ENCODE assay signal across 12 cellular contexts in genomic region chr14:99436247-99437180, GRCh38. TPM values are rescaled to one million over a fixed set of nuclear protein-coding genes. Genes with fewer than 3 reads are reported as not detected.
DNase-seq lines count a peak whose midpoint lies in the region; ATAC-seq and TF ChIP-seq lines count a peak whose summit lies in the region.
"Had no signal": no experiment of that assay in that cellular context is flagged by ENCODE, and none has a peak within 500 bp of the region (broad histone marks: within the 10 kb centered on the region; RNA-seq: fewer than 3 reads in every experiment).

No MANE protein-coding gene starts in this region.

- H2BK120ac ChIP-seq in trophoblast cell (ENCODE audit: insufficient read depth, low read length, poor library complexity): no peak overlapping the region

- no peak overlapping the region for H3K9ac ChIP-seq in trophoblast cell (ENCODE audit: low read length)

- no peak overlapping the region for H4K91ac ChIP-seq in trophoblast cell (ENCODE audit: low read depth, low read length)

- no peaks in the 10 kb centered on the region for H3K9me3 Mint-ChIP-seq in activated CD4-positive, alpha-beta T cell treated with anti-CD3 and anti-CD28 coated beads for 36 hours (ENCODE audit: low read depth)
- no peaks in the 10 kb centered on the region for H3K9me3 Mint-ChIP-seq in T-helper 1 cell treated with Interleukin-12 subunit alpha and Interleukin-12 subunit beta and Interleukin-4 antibody, amounts not matched to agents 30 μg/mL and 1 μg/mL, for 36 hours

- H3K4ac ChIP-seq in trophoblast cell (ENCODE audit: low read depth, low read length): no peak overlapping the region

- no peak for DNase-seq in activated CD4-positive, alpha-beta T cell treated with anti-CD3 and anti-CD28 coated beads for 36 hours
- no peak for DNase-seq in activated CD4-positive, alpha-beta T cell treated with anti-CD3 and anti-CD28 coated beads, Interleukin-2, amount 50 U/mL, for 48 hours
- DNase-seq in esophagus muscularis mucosa (ENCODE audit: extremely low spot score) (no peak), trophoblast cell (peak; percentile 88 to 95), NCI-H446 (lab: John Stamatoyannopoulos, UW) (no peak), NCI-H2227 (lab: John Stamatoyannopoulos, UW; ENCODE audit: unreplicated experiment) (no peak), A172 (ENCODE audit: low spot score) (no peak)
- DNase-seq: activated CD4-positive, alpha-beta T cell treated with anti-CD3 and anti-CD28 coated beads, Interleukin-2, amount 50 U/mL, for 4 hours; central memory CD4-positive, alpha-beta T cell; NCI-H524 treated with DMSO at 0.1 percent for 48 hours; stimulated activated naive CD4-positive, alpha-beta T cell had no signal

- POLR2A ChIA-PET in activated CD4-positive, alpha-beta T cell treated with anti-CD3 and anti-CD28 coated beads for 36 hours (lab: Charles Lee): no interaction called here

- WGBS in esophagus muscularis mucosa: 66% methylated on average over 14 of the region's 14 CpGs
- no CpG with 5 or more reads among the region's 14 CpGs for WGBS in trophoblast cell (ENCODE audit: extremely low coverage, insufficient coverage, insufficient read length)

- TF ChIP-seq POLR2A in esophagus muscularis mucosa (IDR thresholded peaks at IDR 0.05; ENCODE audit: low read depth): no peak

- peaks cover 6% of the 10 kb centered on the region for H3K79me1 ChIP-seq in trophoblast cell (ENCODE audit: low read length)

- H3K18ac ChIP-seq in trophoblast cell (ENCODE audit: low read length): peak overlapping the region; percentile 55

- peaks cover 37% of the 10 kb centered on the region for H3K4me1 Mint-ChIP-seq in activated CD4-positive, alpha-beta T cell treated with anti-CD3 and anti-CD28 coated beads for 36 hours
- peaks cover 23% of the 10 kb centered on the region for H3K4me1 Mint-ChIP-seq in T-helper 1 cell treated with Interleukin-12 subunit alpha and Interleukin-12 subunit beta and Interleukin-4 antibody, amounts not matched to agents 30 μg/mL and 1 μg/mL, for 36 hours (ENCODE audit: low read depth)

- no peaks in the 10 kb centered on the region for H3K27me3 Mint-ChIP-seq in activated CD4-positive, alpha-beta T cell treated with anti-CD3 and anti-CD28 coated beads for 36 hours
- no peaks in the 10 kb centered on the region for H3K27me3 Mint-ChIP-seq in T-helper 1 cell treated with Interleukin-12 subunit alpha and Interleukin-12 subunit beta and Interleukin-4 antibody, amounts not matched to agents 30 μg/mL and 1 μg/mL, for 36 hours (ENCODE audit: low read depth)

- peak overlapping the region; percentile 9 for H3K14ac ChIP-seq in trophoblast cell (ENCODE audit: low read length)

- no peak overlapping the region for H2BK12ac ChIP-seq in trophoblast cell (ENCODE audit: low read length)

- H3K27me3 ChIP-seq in esophagus muscularis mucosa: no peaks in the 10 kb centered on the region
- H3K27me3 ChIP-seq in trophoblast cell (ENCODE audit: insufficient read depth, low read length): no peaks in the 10 kb centered on the region

- H3K36me3 ChIP-seq in esophagus muscularis mucosa (peaks cover 0 to 67% (median 35%) of the 10 kb centered on the region in 4 donors), trophoblast cell (ENCODE audit: control insufficient read depth in 1 of 2, insufficient read depth in 2 of 2, low read length in 2 of 2) (peaks cover 18 to 31% of the 10 kb centered on the region in 2 experiments)

- no peak for TF ChIP-seq EP300 in esophagus muscularis mucosa (IDR thresholded peaks at IDR 0.05)

- H3K4me2 ChIP-seq in trophoblast cell (ENCODE audit: low read length): no peak overlapping the region

- H3K27ac ChIP-seq in esophagus muscularis mucosa (replicated peaks in 1 of 4) (peak overlapping the region in 3 of 4 donors; percentile 41 to 48 (median 48)), trophoblast cell (ENCODE audit: low read depth, low read length) (peak overlapping the region; percentile 62)

- H3K4me3 Mint-ChIP-seq in activated CD4-positive, alpha-beta T cell treated with anti-CD3 and anti-CD28 coated beads for 36 hours: no peak overlapping the region
- H3K4me3 Mint-ChIP-seq in T-helper 1 cell treated with Interleukin-12 subunit alpha and Interleukin-12 subunit beta and Interleukin-4 antibody, amounts not matched to agents 30 μg/mL and 1 μg/mL, for 36 hours: peak overlapping the region; percentile 45

- peaks cover 2% of the 10 kb centered on the region for H3K79me2 ChIP-seq in trophoblast cell (ENCODE audit: control insufficient read depth, insufficient read depth, low read length, poor library complexity)

- intact Hi-C loops in activated CD4-positive, alpha-beta T cell treated with anti-CD3 and anti-CD28 coated beads for 36 hours (cut with DNase I, micrococcal nuclease): no loop called here
- intact Hi-C loops in esophagus muscularis mucosa (cut with DNase I): no loop called here

- peak overlapping the region; percentile 88 for H3K27ac Mint-ChIP-seq in activated CD4-positive, alpha-beta T cell treated with anti-CD3 and anti-CD28 coated beads for 36 hours
- H3K27ac Mint-ChIP-seq in T-helper 1 cell treated with Interleukin-12 subunit alpha and Interleukin-12 subunit beta and Interleukin-4 antibody, amounts not matched to agents 30 μg/mL and 1 μg/mL, for 36 hours: peak overlapping the region; percentile 74

- TF ChIP-seq CTCF in esophagus muscularis mucosa (IDR thresholded peaks at IDR 0.05): no peak

- H3K36me3 Mint-ChIP-seq in activated CD4-positive, alpha-beta T cell treated with anti-CD3 and anti-CD28 coated beads for 36 hours (ENCODE audit: low read depth): peaks cover 38% of the 10 kb centered on the region
- H3K36me3 Mint-ChIP-seq in T-helper 1 cell treated with Interleukin-12 subunit alpha and Interleukin-12 subunit beta and Interleukin-4 antibody, amounts not matched to agents 30 μg/mL and 1 μg/mL, for 36 hours (ENCODE audit: low read depth): peaks cover 27% of the 10 kb centered on the region

- H3K4me1 ChIP-seq in esophagus muscularis mucosa (peaks cover 0 to 29% (median 28%) of the 10 kb centered on the region in 4 donors), trophoblast cell (ENCODE audit: control insufficient read depth in 1 of 2, insufficient read depth in 2 of 2, low read length in 2 of 2) (peaks cover 11 to 13% of the 10 kb centered on the region in 2 experiments)

- H2AFZ ChIP-seq in trophoblast cell (ENCODE audit: insufficient read depth, low read length, poor library complexity): no peak overlapping the region

- no peak overlapping the region for H4K12ac ChIP-seq in trophoblast cell (ENCODE audit: low read depth, low read length)

- peak; percentile 69 for ATAC-seq in activated CD4-positive, alpha-beta T cell treated with anti-CD3 and anti-CD28 coated beads for 36 hours

- H2BK5ac ChIP-seq in trophoblast cell (ENCODE audit: low read depth, low read length, poor library complexity): peak overlapping the region; percentile 17

- no peak overlapping the region for H4K8ac ChIP-seq in trophoblast cell (ENCODE audit: low read depth, low read length)

- no peak overlapping the region for H3K4me3 ChIP-seq in esophagus muscularis mucosa
- H3K4me3 ChIP-seq in trophoblast cell (ENCODE audit: low read depth, low read length): no peak overlapping the region

- H3K9me3 ChIP-seq in esophagus muscularis mucosa (no peaks in the 10 kb centered on the region), trophoblast cell (ENCODE audit: insufficient read depth, low read depth, low read length) (peaks cover 2% of the 10 kb centered on the region)

- CTCF ChIA-PET in activated CD4-positive, alpha-beta T cell treated with anti-CD3 and anti-CD28 coated beads for 36 hours (lab: Charles Lee): interaction anchor here (1.2 kb wide), 1 partner anchor 10 kb away, joined by 3 read pairs; no protein-coding TSS in a partner anchor

- H3K23ac ChIP-seq in trophoblast cell (ENCODE audit: low read length): no peak overlapping the region

- no peak overlapping the region for H2AK5ac ChIP-seq in trophoblast cell (ENCODE audit: low read length)

RNA-seq across cellular contexts. Expression of gene SETD3, which starts 44.1 kb away (rescaled TPM):
- 10 to 100 TPM; 51.5 to 62.3 TPM for total RNA-seq in activated CD4-positive, alpha-beta T cell treated with anti-CD3 and anti-CD28 coated beads for 36 hours
- 100 to 1,000 TPM; 135 to 170 (median 148) TPM for total RNA-seq in esophagus muscularis mucosa
- 81.6 and 81.8 TPM in 2 replicates for polyA plus RNA-seq in trophoblast cell (2013)
- total RNA-seq in A172 (2014; rRNA removed; shearing (Covaris generic)): 35.2 and 39.0 TPM in 2 replicates

RNA-seq across cellular contexts. Expression of gene CCNK, which starts 44.7 kb away (rescaled TPM):
- 10 to 100 TPM; 93.7 to 96.2 TPM for total RNA-seq in activated CD4-positive, alpha-beta T cell treated with anti-CD3 and anti-CD28 coated beads for 36 hours
- 10 to 100 TPM; 10.4 to 21.2 (median 16.5) TPM for total RNA-seq in esophagus muscularis mucosa
- polyA plus RNA-seq in trophoblast cell (2013): 105 TPM in 2 replicates
- total RNA-seq in A172 (2014; rRNA removed; shearing (Covaris generic)): 5.0 and 7.5 TPM in 2 replicates

Comparison
In these comparisons a context has a peak if more than half of its experiments do, and no peak if none do; other contexts are left out.
1. DNase-seq: peak in trophoblast cell (2 of 2); none in activated CD4-positive, alpha-beta T cell treated with anti-CD3 and anti-CD28 coated beads for 36 hours (single experiment), activated CD4-positive, alpha-beta T cell treated with anti-CD3 and anti-CD28 coated beads, Interleukin-2, amount 50 U/mL, for 48 hours (0 of 2), esophagus muscularis mucosa (single experiment), NCI-H446 (0 of 2), NCI-H2227 (single experiment) and A172 (single experiment).
2. RNA of gene CCNK, which starts 44.7 kb away (total RNA-seq): 93.7 to 96.2 TPM in activated CD4-positive, alpha-beta T cell treated with anti-CD3 and anti-CD28 coated beads for 36 hours; 10.4 to 21.2 TPM in esophagus muscularis mucosa and 5.0 to 7.5 TPM in A172; every median in the first group is over 4 times any median in the second.